15 cellular contexts compared by ENCODE assay signal in the genomic region with DNA sequence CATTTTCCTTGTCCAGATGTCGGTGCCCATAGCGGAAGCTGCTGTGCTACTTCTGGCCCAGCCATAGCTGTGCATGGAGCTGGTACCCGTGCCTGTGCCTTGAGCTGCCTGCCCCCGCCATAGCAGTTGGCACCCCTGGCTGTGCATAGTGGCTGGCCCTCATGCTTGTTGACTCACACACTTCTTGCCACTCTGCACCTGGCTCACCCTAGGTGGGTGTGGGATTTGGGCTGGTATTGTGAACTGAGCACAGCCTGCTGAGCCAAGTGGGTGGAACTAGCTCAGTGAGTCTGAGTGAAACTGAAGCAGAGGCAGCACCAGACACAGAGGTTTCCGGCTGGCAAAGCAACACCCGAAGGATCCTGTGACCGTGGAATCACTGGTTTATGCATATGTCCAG.
"Had no signal": no experiment of that assay in that cellular context is flagged by ENCODE, and none has a peak within 500 bp of the region (broad histone marks: within the 10 kb centered on the region; RNA-seq: fewer than 3 reads in every experiment).

No MANE protein-coding gene starts in this region.

- H3K27me3 ChIP-seq: adrenal gland, cardiac muscle cell had no signal

- H3K27ac ChIP-seq: adrenal gland, cardiac muscle cell, dorsolateral prefrontal cortex, left ventricle myocardium inferior, parathyroid adenoma, thoracic aorta had no signal

- DNase-seq: activated CD4-positive, alpha-beta T cell treated with anti-CD3 and anti-CD28 coated beads for 48 hours; activated CD8-positive, alpha-beta T cell treated with anti-CD3 and anti-CD28 coated beads for 36 hours; activated effector memory CD4-positive, alpha-beta T cell treated with Interleukin-2 at 50 U/mL for 16 hours; activated T-cell treated with anti-CD3 and anti-CD28 coated beads, Interleukin-2, amount 50 U/mL, for 4 hours; adrenal gland; dorsolateral prefrontal cortex; hypothalamus; left ventricle myocardium inferior; mucosa of descending colon; naive thymus-derived CD4-positive, alpha-beta T cell; stimulated activated CD4-positive, alpha-beta T cell treated with anti-CD3 and anti-CD28 coated beads, Interleukin-1b, Interleukin-23, amount 100 ng/mL, for 48 hours had no signal

- H3K9ac ChIP-seq: parathyroid adenoma had no signal

- H3K4me1 ChIP-seq: adrenal gland, left ventricle myocardium inferior, parathyroid adenoma had no signal

- H2AFZ ChIP-seq: parathyroid adenoma had no signal

- H3K4me3 ChIP-seq: adrenal gland, cardiac muscle cell, dorsolateral prefrontal cortex, left ventricle myocardium inferior, mucosa of descending colon, thoracic aorta had no signal

- ATAC-seq: activated CD8-positive, alpha-beta T cell treated with anti-CD3 and anti-CD28 coated beads for 36 hours; activated T-cell treated with anti-CD3 and anti-CD28 coated beads, Interleukin-2, amount 50 U/mL, for 4 hours; mucosa of descending colon; naive thymus-derived CD4-positive, alpha-beta T cell; WTC11 had no signal

- H3K79me2 ChIP-seq: parathyroid adenoma had no signal

- H3K36me3 ChIP-seq: adrenal gland, cardiac muscle cell, left ventricle myocardium inferior, thoracic aorta had no signal

- H3K9me3 ChIP-seq: adrenal gland, left ventricle myocardium inferior, thoracic aorta had no signal
